In the genomic region with DNA sequence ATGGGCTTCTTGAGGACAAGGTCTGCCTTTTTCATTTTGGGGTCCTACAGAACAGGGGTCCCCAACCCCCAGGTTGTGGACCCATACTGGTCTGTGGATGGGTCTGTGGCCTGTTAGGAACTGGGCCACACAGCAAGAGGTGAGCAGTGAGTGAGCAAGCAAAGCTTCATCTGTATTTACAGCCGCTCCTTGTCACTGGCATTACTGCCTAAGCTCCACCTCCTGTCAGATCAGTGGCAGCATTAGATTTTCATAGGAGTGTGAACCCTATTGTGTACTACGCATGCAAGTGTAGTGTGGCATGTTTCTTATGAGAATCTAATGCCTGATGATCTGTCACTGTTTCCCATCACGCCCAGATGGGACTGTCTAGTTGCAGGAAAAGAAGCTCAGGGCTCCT, we compare ENCODE assay signal across 20 cellular contexts. TPM values are rescaled to one million over a fixed set of nuclear protein-coding genes. Genes with fewer than 3 reads are reported as not detected.
DNase-seq lines count a peak whose midpoint lies in the region; ATAC-seq, FAIRE-seq and TF ChIP-seq lines count a peak whose summit lies in the region.
"Had no signal": no experiment of that assay in that cellular context is flagged by ENCODE, and none has a peak within 500 bp of the region (broad histone marks: within the 10 kb centered on the region; RNA-seq: fewer than 3 reads in every experiment).

No MANE protein-coding gene starts in this region.

- peaks cover 0 to 10% of the 10 kb centered on the region in 2 donors for H3K36me3 ChIP-seq in body of pancreas (replicated peaks in 1 of 2; ENCODE audit: insufficient read depth in 1 of 2, low read depth in 2 of 2)
- peaks cover 7 to 9% of the 10 kb centered on the region in 2 donors for H3K36me3 ChIP-seq in muscle layer of duodenum (ENCODE audit: control insufficient read depth in 1 of 2, insufficient read depth in 2 of 2, low read length in 2 of 2)
- H3K36me3 ChIP-seq: prostate gland had no signal

- ATAC-seq in body of pancreas (no peak), GM18867 (IDR thresholded peaks at IDR 0.05; ENCODE audit: unreplicated experiment) (no peak), GM21619 (IDR thresholded peaks at IDR 0.05; ENCODE audit: unreplicated experiment) (no peak)

- intact Hi-C loops in body of pancreas (cut with DNase I), result no loop called here

- H3K27me3 ChIP-seq in body of pancreas (no peaks in the 10 kb centered on the region), muscle layer of duodenum (ENCODE audit: low read depth, low read length) (no peaks in the 10 kb centered on the region)
- H3K27me3 ChIP-seq: heart left ventricle, suprapubic skin had no signal

- H3K4me1 ChIP-seq in body of pancreas (peaks cover 71% of the 10 kb centered on the region), muscle layer of duodenum (ENCODE audit: control insufficient read depth in 1 of 2, insufficient read depth in 2 of 2, low read length in 2 of 2) (peaks cover 3 to 5% of the 10 kb centered on the region in 2 donors)
- H3K4me1 ChIP-seq: prostate gland had no signal

- WGBS in body of pancreas, 2 donors, result 85 to 89% methylated on average over 3 of the region's 3 CpGs

- H3K27ac ChIP-seq in body of pancreas, result peak overlapping the region; percentile 6 to 80 (median 65)
- H3K27ac ChIP-seq in muscle layer of duodenum (ENCODE audit: low read length), result peak overlapping the region; percentile 36
- H3K27ac ChIP-seq: heart left ventricle, prostate gland had no signal

- peak; percentile 61 for DNase-seq in DMS53 (lab: John Stamatoyannopoulos, UW)
- no peak for DNase-seq in DMS53 treated with DMSO at 0.1 percent for 48 hours (lab: John Stamatoyannopoulos, UW; ENCODE audit: unreplicated experiment)
- no peak for DNase-seq in HTR-8/SVneo (ENCODE audit: insufficient read length, low spot score)
- no peak for DNase-seq in body of pancreas
- DNase-seq in UCSD-AML1 (lab: John Stamatoyannopoulos, UW; ENCODE audit: unreplicated experiment), result no peak
- DNase-seq: activated effector memory CD4-positive, alpha-beta T cell treated with Interleukin-2 at 50 U/mL for 16 hours; amniotic stem cell; DMS 273 treated with DMSO at 0.1 percent for 48 hours; effector CD4-positive, alpha-beta T cell; heart left ventricle; KBM-7; NCI-H1048; nephron progenitor cell; stimulated activated CD4-positive, alpha-beta T cell treated with anti-CD3 and anti-CD28 coated beads, Interleukin-4, amount 100 ng/mL, for 24 hours had no signal

- no peak overlapping the region for H3K4me3 ChIP-seq in body of pancreas
- no peak overlapping the region for H3K4me3 ChIP-seq in muscle layer of duodenum (ENCODE audit: low read depth in 1 of 2, low read length in 2 of 2)
- H3K4me3 ChIP-seq: heart left ventricle, prostate gland, suprapubic skin had no signal

- no peak for TF ChIP-seq CTCF in body of pancreas (IDR thresholded peaks at IDR 0.05)

- no peaks in the 10 kb centered on the region for H3K9me3 ChIP-seq in body of pancreas
- no peaks in the 10 kb centered on the region for H3K9me3 ChIP-seq in muscle layer of duodenum (ENCODE audit: control insufficient read depth in 1 of 2, low read length in 2 of 2)
- H3K9me3 ChIP-seq: heart left ventricle, prostate gland, suprapubic skin had no signal

- no peak for TF ChIP-seq POLR2A in body of pancreas (IDR thresholded peaks at IDR 0.05)

- FAIRE-seq in HTR-8/SVneo (lab: Jason Lieb, UNC), result peak; percentile 9
- FAIRE-seq: small intestine had no signal

RNA-seq across cellular contexts. Expression of a gene that starts 33.9 kb away (rescaled TPM):
- 10 to 100 TPM; 63.3 to 77.1 TPM for total RNA-seq in body of pancreas
